Comparison of ENCODE assay signal across 24 cellular contexts in genomic region chr5:62603934-62604333, GRCh38.
"Had no signal": no experiment of that assay in that cellular context is flagged by ENCODE, and none has a peak within 500 bp of the region (broad histone marks: within the 10 kb centered on the region; RNA-seq: fewer than 3 reads in every experiment).

No MANE protein-coding gene starts in this region.

- ATAC-seq: gastrocnemius medialis; heart right ventricle; naive thymus-derived CD4-positive, alpha-beta T cell; psoas muscle; sciatic nerve had no signal

- H3K9ac ChIP-seq: parathyroid adenoma had no signal

- H3K9me3 Mint-ChIP-seq: nephron progenitor cell had no signal

- H3K4me1 Mint-ChIP-seq: nephron progenitor cell had no signal

- FAIRE-seq: endometrium, islet of Langerhans had no signal

- H3K36me3 ChIP-seq: thoracic aorta, transverse colon had no signal

- H2AFZ ChIP-seq: parathyroid adenoma had no signal

- H3K27me3 ChIP-seq: esophagus muscularis mucosa, gastrocnemius medialis, heart right ventricle, spleen, stomach, transverse colon had no signal

- H3K4me3 Mint-ChIP-seq: naive thymus-derived CD4-positive, alpha-beta T cell; nephron progenitor cell had no signal

- H3K9me3 ChIP-seq: esophagus muscularis mucosa, gastrocnemius medialis, heart right ventricle, psoas muscle, spleen, stomach, thoracic aorta, transverse colon had no signal

- H3K4me1 ChIP-seq: esophagus muscularis mucosa, gastrocnemius medialis, heart right ventricle, parathyroid adenoma, psoas muscle, spleen, stomach, transverse colon had no signal

- H3K27ac ChIP-seq: epithelial cell of prostate, esophagus muscularis mucosa, gastrocnemius medialis, heart right ventricle, parathyroid adenoma, psoas muscle, spleen, stomach, thoracic aorta, transverse colon had no signal

- DNase-seq: effector memory CD4-positive, alpha-beta T cell; gastrocnemius medialis; heart right ventricle; hypothalamus; kidney glomerular epithelial cell; naive thymus-derived CD4-positive, alpha-beta T cell; nephron progenitor cell; psoas muscle; retina; spleen; stimulated activated CD4-positive, alpha-beta T cell treated with anti-CD3 and anti-CD28 coated beads, Interleukin-15, amount 100 ng/mL, for 24 hours; stimulated activated CD4-positive, alpha-beta T cell treated with anti-CD3 and anti-CD28 coated beads, Interleukin-1b, Interleukin-23, amount 100 ng/mL, for 48 hours; stimulated activated CD4-positive, alpha-beta T cell treated with anti-CD3 and anti-CD28 coated beads, Interleukin-4, amount 100 ng/mL, for 4 hours; stimulated activated naive CD4-positive, alpha-beta T cell; stomach; substantia nigra; transverse colon had no signal

- H3K27me3 Mint-ChIP-seq: naive thymus-derived CD4-positive, alpha-beta T cell had no signal

- H3K4me3 ChIP-seq: esophagus muscularis mucosa, gastrocnemius medialis, heart right ventricle, psoas muscle, spleen, stomach, thoracic aorta, transverse colon had no signal
